ENCODE assay signal across 8 cellular contexts in the genomic region with DNA sequence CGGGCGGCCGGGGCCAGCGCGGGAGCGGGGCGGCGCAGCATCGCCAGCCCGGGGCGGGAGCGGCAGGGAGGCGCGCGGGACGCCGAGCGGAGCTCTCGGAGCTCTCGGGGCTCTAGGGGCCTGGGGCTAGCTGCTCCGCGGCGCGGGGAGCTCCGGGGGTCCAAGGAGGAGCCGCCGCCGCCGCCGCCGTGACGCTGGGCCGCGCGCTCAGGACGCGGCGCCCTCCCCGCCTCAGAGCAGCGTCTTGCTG. TPM values are rescaled to one million over a fixed set of nuclear protein-coding genes. Genes with fewer than 3 reads are reported as not detected.
DNase-seq lines count a peak whose midpoint lies in the region; ATAC-seq and TF ChIP-seq lines count a peak whose summit lies in the region.

No MANE protein-coding gene starts in this region.

- H3K36me3 Mint-ChIP-seq in H9 (ENCODE audit: insufficient read depth in 1 of 3, low read depth in 3 of 3) (peaks cover 0 to 5% (median 3%) of the 10 kb centered on the region in 3 experiments; a peak in 6 of 7 replicates), T-cell (no peaks in the 10 kb centered on the region)
- no peaks in the 10 kb centered on the region for H3K36me3 Mint-ChIP-seq in stimulated activated memory B cell treated with anti-CD40 and anti-IgM and Interleukin-4, amounts not matched to agents 10 μg/mL and 1 μg/mL and 100 μg/mL, for 72 hours

- H3K27me3 Mint-ChIP-seq in H9 (ENCODE audit: low read depth) (peaks cover 39% of the 10 kb centered on the region), T-cell (no peaks in the 10 kb centered on the region)
- H3K27me3 Mint-ChIP-seq in stimulated activated memory B cell treated with anti-CD40 and anti-IgM and Interleukin-4, amounts not matched to agents 10 μg/mL and 1 μg/mL and 100 μg/mL, for 72 hours: no peaks in the 10 kb centered on the region

- POLR2A ChIA-PET in T-cell (lab: Charles Lee): interaction anchor here in 1 of 2 donors (0.5 kb wide), 1 partner anchor 21 kb away, joined by 5 read pairs; no protein-coding TSS in a partner anchor

- H3K4me2 ChIP-seq in BLaER1 (peak overlapping the region; percentile 91), H9 (ENCODE audit: insufficient read depth, insufficient read length, low read length) (no peak overlapping the region)

- peaks cover 17% of the 10 kb centered on the region; the same call in 1 of the 2 replicates for H3K79me2 ChIP-seq in H9 (ENCODE audit: insufficient read depth, low read length)

- H3T11ph ChIP-seq in H9 (ENCODE audit: low read length): no peak overlapping the region

- no peak overlapping the region for H2AFZ ChIP-seq in H9 (ENCODE audit: low read length)

- H3K14ac ChIP-seq in H9 (ENCODE audit: insufficient read depth, low read length): peak overlapping the region; percentile 90; the same call in 1 of the 2 replicates

- H3K4me1 Mint-ChIP-seq in H9 (peaks cover 39 to 45% of the 10 kb centered on the region in 2 experiments), T-cell (peaks cover 37 to 63% (median 48%) of the 10 kb centered on the region in 3 donors)
- peaks cover 33% of the 10 kb centered on the region for H3K4me1 Mint-ChIP-seq in stimulated activated memory B cell treated with anti-CD40 and anti-IgM and Interleukin-4, amounts not matched to agents 10 μg/mL and 1 μg/mL and 100 μg/mL, for 72 hours

- H3K27ac Mint-ChIP-seq in H9 (no peak overlapping the region), T-cell (no peak overlapping the region)
- no peak overlapping the region for H3K27ac Mint-ChIP-seq in stimulated activated memory B cell treated with anti-CD40 and anti-IgM and Interleukin-4, amounts not matched to agents 10 μg/mL and 1 μg/mL and 100 μg/mL, for 72 hours

- H3K27me3 ChIP-seq in BLaER1 (no peaks in the 10 kb centered on the region), H9 (ENCODE audit: insufficient read depth, low read length) (peaks cover 6% of the 10 kb centered on the region; the same call in 1 of the 2 replicates), right atrium auricular region (no peaks in the 10 kb centered on the region)

- no peak overlapping the region for H2BK5ac ChIP-seq in H9 (ENCODE audit: insufficient read length, low read length)

- peak overlapping the region; percentile 99 for H3K4me3 ChIP-seq in BLaER1
- H3K4me3 ChIP-seq in right atrium auricular region: peak overlapping the region; percentile 79 to 91

- no peak overlapping the region for H2AK5ac ChIP-seq in H9 (ENCODE audit: insufficient read length, low read length)

- peak in 3 of 4 experiments; percentile 29 to 43 (median 36) for ATAC-seq in T-cell (replicated peaks in 1 of 4)
- ATAC-seq in stimulated activated memory B cell treated with anti-CD40 and anti-IgM and Interleukin-4, amounts not matched to agents 10 μg/mL and 1 μg/mL and 100 μg/mL, for 72 hours: peak; percentile 49
- no peak for ATAC-seq in GM21737 (IDR thresholded peaks at IDR 0.05; ENCODE audit: unreplicated experiment)

- H3K23ac ChIP-seq in H9 (ENCODE audit: insufficient read length, low read depth, low read length): no peak overlapping the region

- no peak overlapping the region for H4K8ac ChIP-seq in H9 (replicated peaks; ENCODE audit: insufficient read length, low read depth, low read length)

- TF ChIP-seq CTCF in H9 (conservative IDR thresholded peaks at IDR 0.05) (no peak), right atrium auricular region (IDR thresholded peaks at IDR 0.05) (no peak)

- H2BK12ac ChIP-seq in H9 (ENCODE audit: insufficient read length, low read depth, low read length): no peak overlapping the region

- H2BK20ac ChIP-seq in H9 (ENCODE audit: low read depth, low read length, poor library complexity, severe bottlenecking): no peak overlapping the region

- H3K4me3 Mint-ChIP-seq in H9: peak overlapping the region; percentile 74 to 94; a peak in 4 of 5 replicates
- peak overlapping the region in 2 of 3 donors; percentile 72 to 92 for H3K4me3 Mint-ChIP-seq in T-cell
- peak overlapping the region; percentile 73 for H3K4me3 Mint-ChIP-seq in stimulated activated memory B cell treated with anti-CD40 and anti-IgM and Interleukin-4, amounts not matched to agents 10 μg/mL and 1 μg/mL and 100 μg/mL, for 72 hours

- CTCF ChIA-PET in T-cell (lab: Charles Lee): interaction anchor here in 1 of 2 donors (0.6 kb wide), 1 partner anchor 286 kb away, joined by 3 read pairs; no protein-coding TSS in a partner anchor

- H3K56ac ChIP-seq in H9 (ENCODE audit: insufficient read length, low read depth, low read length): no peak overlapping the region

- H3K9me3 Mint-ChIP-seq in H9: no peaks in the 10 kb centered on the region; a peak in 2 of 5 replicates
- no peaks in the 10 kb centered on the region for H3K9me3 Mint-ChIP-seq in T-cell
- H3K9me3 Mint-ChIP-seq in stimulated activated memory B cell treated with anti-CD40 and anti-IgM and Interleukin-4, amounts not matched to agents 10 μg/mL and 1 μg/mL and 100 μg/mL, for 72 hours: no peaks in the 10 kb centered on the region

- H3K36me3 ChIP-seq in BLaER1 (0 out of 2 replicates have a peak, but pooled peaks cover 6% of the 10 kb centered on the region), right atrium auricular region (no peaks in the 10 kb centered on the region)

- peak overlapping the region; percentile 93 for H3K9ac ChIP-seq in BLaER1
- H3K9ac ChIP-seq in H9 (ENCODE audit: extremely low read depth, insufficient read length, low read length): no peak overlapping the region

- H4K20me1 ChIP-seq in BLaER1: peaks cover 40% of the 10 kb centered on the region
- no peaks in the 10 kb centered on the region for H4K20me1 ChIP-seq in H9 (ENCODE audit: control insufficient read depth, insufficient read depth, insufficient read length)

- H2BK120ac ChIP-seq in H9 (ENCODE audit: low read depth, low read length, poor library complexity, severe bottlenecking): no peak overlapping the region

- H3K23me2 ChIP-seq in H9 (ENCODE audit: insufficient read length, low read depth, low read length, poor library complexity, severe bottlenecking): peaks cover 18% of the 10 kb centered on the region

- H3K18ac ChIP-seq in H9 (ENCODE audit: insufficient read length, low read depth, low read length): no peak overlapping the region

- H3K9me3 ChIP-seq in BLaER1: no peaks in the 10 kb centered on the region
- no peaks in the 10 kb centered on the region for H3K9me3 ChIP-seq in H9 (ENCODE audit: control insufficient read depth, low read depth, low read length)
- no peaks in the 10 kb centered on the region for H3K9me3 ChIP-seq in right atrium auricular region

- no peak overlapping the region for H4K91ac ChIP-seq in H9 (ENCODE audit: insufficient read length, low read depth, low read length)

- no peak overlapping the region for H3K4ac ChIP-seq in H9 (ENCODE audit: low read depth, low read length)

- WGBS in H9 (ENCODE audit: extremely low coverage, insufficient read length, low lambda C conversion rate): no CpG with 5 or more reads among the region's 40 CpGs

- no peak overlapping the region for H4K5ac ChIP-seq in H9 (ENCODE audit: insufficient read length, low read depth, low read length)

- DNase-seq in H9 (no peak), T-cell (no peak), right atrium auricular region (ENCODE audit: low spot score) (no peak), NCI-H1417 treated with DMSO at 0.1 percent for 48 hours (lab: John Stamatoyannopoulos, UW) (no peak), DMS153 treated with DMSO at 0.1 percent for 48 hours (lab: John Stamatoyannopoulos, UW; ENCODE audit: unreplicated experiment) (no peak)

- H3K27ac ChIP-seq in BLaER1: peak overlapping the region; percentile 93
- no peak overlapping the region for H3K27ac ChIP-seq in H9 (ENCODE audit: insufficient read length, low read depth, low read length)
- H3K27ac ChIP-seq in right atrium auricular region: peak overlapping the region; percentile 80 to 97

- H3K4me1 ChIP-seq in BLaER1 (peaks cover 43% of the 10 kb centered on the region), H9 (ENCODE audit: insufficient read depth, low read length) (peaks cover 5% of the 10 kb centered on the region; the same call in 1 of the 2 replicates), right atrium auricular region (peaks cover 0 to 40% of the 10 kb centered on the region in 2 donors)

- no peaks in the 10 kb centered on the region for H3K79me1 ChIP-seq in H9 (ENCODE audit: insufficient read depth, low read depth, low read length, poor library complexity, severe bottlenecking)

- no peak overlapping the region for H2BK15ac ChIP-seq in H9 (ENCODE audit: low read depth, low read length)

RNA-seq across cellular contexts. Expression of a gene that starts 0.1 kb away (rescaled TPM):
- total RNA-seq in H9 (2021): 100 and 101 TPM in 2 replicates
- 100 to 1,000 TPM in 2 of 5 donors, 10 to 100 TPM in 3; 84.6 to 105 (median 91.2) TPM for total RNA-seq in T-cell
- total RNA-seq in right atrium auricular region: 10 to 100 TPM; 47.5 to 54.0 TPM
